ENCODE assay signal across 19 cellular contexts in genomic region chr2:65361623-65362022, GRCh38.
DNase-seq lines count a peak whose midpoint lies in the region; ATAC-seq and TF ChIP-seq lines count a peak whose summit lies in the region.
"Had no signal": no experiment of that assay in that cellular context is flagged by ENCODE, and none has a peak within 500 bp of the region (broad histone marks: within the 10 kb centered on the region; RNA-seq: fewer than 3 reads in every experiment).

No MANE protein-coding gene starts in this region.

- H4K20me1 ChIP-seq in OCI-LY1 (ENCODE audit: insufficient read depth, low read length) = no peaks in the 10 kb centered on the region

- DNase-seq in T-helper 1 cell (no peak), endodermal cell (no peak), putamen (ENCODE audit: low spot score) (peak; percentile 51), body of pancreas (no peak)
- DNase-seq in CD4-positive, alpha-beta memory T cell = no peak
- DNase-seq: activated CD4-positive, alpha-beta T cell treated with anti-CD3 and anti-CD28 coated beads for 36 hours; activated effector memory CD4-positive, alpha-beta T cell treated with anti-CD3 and anti-CD28 coated beads, Interleukin-2, amount 50 U/mL, for 16 hours; DMS53; NCI-H2081 treated with DMSO at 0.1 percent for 48 hours; NK-92 treated with Interleukin-12 subunit alpha and Interleukin-12 subunit beta, amount 100 ng/mL, for 24 hours; stimulated activated CD4-positive, alpha-beta T cell treated with anti-CD3 and anti-CD28 coated beads, Interleukin-12 subunit alpha, Interleukin-12 subunit beta, amount 100 ng/mL, for 4 hours had no signal

- no peaks in the 10 kb centered on the region for H3K27me3 ChIP-seq in OCI-LY1 (ENCODE audit: insufficient read depth, low read length)
- no peaks in the 10 kb centered on the region for H3K27me3 ChIP-seq in endodermal cell (ENCODE audit: control insufficient read depth, insufficient read depth, low read length, poor library complexity, severe bottlenecking)
- H3K27me3 ChIP-seq in body of pancreas = no peaks in the 10 kb centered on the region
- H3K27me3 ChIP-seq in CD4-positive, alpha-beta memory T cell (ENCODE audit: insufficient read depth, low read length) = no peaks in the 10 kb centered on the region
- H3K27me3 ChIP-seq: breast epithelium, hepatocyte, neutrophil, tibial nerve had no signal

- intact Hi-C loops in body of pancreas (cut with DNase I) = no loop called here
- intact Hi-C loops in CD4-positive, alpha-beta memory T cell (cut with micrococcal nuclease) = no loop called here

- no peak for TF ChIP-seq POLR2A in body of pancreas (IDR thresholded peaks at IDR 0.05)

- peaks cover 5% of the 10 kb centered on the region for H3K27me3 Mint-ChIP-seq in T-helper 1 cell treated with Interleukin-12 subunit alpha and Interleukin-12 subunit beta and Interleukin-4 antibody, amounts not matched to agents 30 μg/mL and 1 μg/mL, for 36 hours (ENCODE audit: low read depth)
- H3K27me3 Mint-ChIP-seq in endodermal cell (ENCODE audit: insufficient read depth) = no peaks in the 10 kb centered on the region
- no peaks in the 10 kb centered on the region for H3K27me3 Mint-ChIP-seq in CD4-positive, alpha-beta memory T cell

- peak overlapping the region; percentile 18 for H3K27ac Mint-ChIP-seq in T-helper 1 cell treated with Interleukin-12 subunit alpha and Interleukin-12 subunit beta and Interleukin-4 antibody, amounts not matched to agents 30 μg/mL and 1 μg/mL, for 36 hours
- H3K27ac Mint-ChIP-seq in endodermal cell = peak overlapping the region; percentile 72
- H3K27ac Mint-ChIP-seq in CD4-positive, alpha-beta memory T cell = no peak overlapping the region
- H3K27ac Mint-ChIP-seq: activated CD4-positive, alpha-beta T cell treated with anti-CD3 and anti-CD28 coated beads for 36 hours; GM23338 had no signal

- peak overlapping the region; percentile 18; the same call in 1 of the 2 replicates for H3K9ac ChIP-seq in OCI-LY1 (ENCODE audit: low read length)
- H3K9ac ChIP-seq in endodermal cell (ENCODE audit: extremely low read depth, low read length, poor library complexity, severe bottlenecking) = no peak overlapping the region

- H3K36me3 Mint-ChIP-seq in T-helper 1 cell treated with Interleukin-12 subunit alpha and Interleukin-12 subunit beta and Interleukin-4 antibody, amounts not matched to agents 30 μg/mL and 1 μg/mL, for 36 hours (ENCODE audit: low read depth) = no peaks in the 10 kb centered on the region
- H3K36me3 Mint-ChIP-seq in endodermal cell (ENCODE audit: low read depth) = no peaks in the 10 kb centered on the region
- no peaks in the 10 kb centered on the region for H3K36me3 Mint-ChIP-seq in CD4-positive, alpha-beta memory T cell

- no peaks in the 10 kb centered on the region for H3K36me3 ChIP-seq in OCI-LY1 (ENCODE audit: insufficient read depth, low read length)
- no peaks in the 10 kb centered on the region for H3K36me3 ChIP-seq in endodermal cell (ENCODE audit: control insufficient read depth, insufficient read depth, low read length)
- no peaks in the 10 kb centered on the region for H3K36me3 ChIP-seq in body of pancreas (replicated peaks in 1 of 2; ENCODE audit: insufficient read depth in 1 of 2, low read depth in 2 of 2)
- H3K36me3 ChIP-seq in CD4-positive, alpha-beta memory T cell (ENCODE audit: insufficient read depth, low read length) = no peaks in the 10 kb centered on the region
- H3K36me3 ChIP-seq: breast epithelium, neutrophil, tibial nerve had no signal

- no peak for TF ChIP-seq CTCF in OCI-LY1 (IDR thresholded peaks at IDR 0.05; ENCODE audit: low read length)
- no peak for TF ChIP-seq CTCF in endodermal cell (conservative IDR thresholded peaks at IDR 0.05)
- no peak for TF ChIP-seq CTCF in body of pancreas (IDR thresholded peaks at IDR 0.05)

- H3K4me2 ChIP-seq in OCI-LY1 (ENCODE audit: low read length) = peak overlapping the region; percentile 19
- H3K4me2 ChIP-seq: GM23338, hepatocyte had no signal

- peak overlapping the region; percentile 94 for H3K27ac ChIP-seq in OCI-LY1 (ENCODE audit: low read depth, low read length, poor library complexity, severe bottlenecking)
- H3K27ac ChIP-seq in endodermal cell (ENCODE audit: low read depth, low read length) = no peak overlapping the region
- no peak overlapping the region for H3K27ac ChIP-seq in body of pancreas
- H3K27ac ChIP-seq in CD4-positive, alpha-beta memory T cell (ENCODE audit: low read depth, low read length) = no peak overlapping the region
- H3K27ac ChIP-seq: breast epithelium, hepatocyte, neutrophil had no signal

- no peaks in the 10 kb centered on the region for H3K9me2 ChIP-seq in OCI-LY1 (ENCODE audit: low read depth, low read length)

- ATAC-seq in GM21737 (IDR thresholded peaks at IDR 0.05; ENCODE audit: unreplicated experiment) (no peak), body of pancreas (no peak)
- ATAC-seq: activated CD4-positive, alpha-beta T cell treated with anti-CD3 and anti-CD28 coated beads for 36 hours; GM23338 had no signal

- no peak overlapping the region for H3K4me3 ChIP-seq in OCI-LY1 (ENCODE audit: low read depth, low read length, poor library complexity, severe bottlenecking)
- H3K4me3 ChIP-seq in endodermal cell (ENCODE audit: low read length) = no peak overlapping the region
- H3K4me3 ChIP-seq in body of pancreas = no peak overlapping the region
- no peak overlapping the region for H3K4me3 ChIP-seq in CD4-positive, alpha-beta memory T cell (ENCODE audit: low read length in 2 of 2)
- H3K4me3 ChIP-seq: breast epithelium, GM23338, hepatocyte, tibial nerve had no signal

- no peaks in the 10 kb centered on the region for H3F3A ChIP-seq in OCI-LY1 (ENCODE audit: insufficient read depth, low read length)

- CTCF ChIA-PET in CD4-positive, alpha-beta memory T cell (lab: Charles Lee; ENCODE audit: partially characterized antibody) = no interaction called here

- 58 to 90% methylated on average over 2 to 3 of the region's 3 CpGs for WGBS in endodermal cell (ENCODE audit: insufficient coverage in 1 of 2, insufficient read length in 1 of 2), 2 experiments
- WGBS in body of pancreas, 2 donors = 87 to 94% methylated on average over 3 of the region's 3 CpGs

- POLR2A ChIA-PET in CD4-positive, alpha-beta memory T cell (lab: Charles Lee; ENCODE audit: partially characterized antibody) = no interaction called here

- H3K9me3 Mint-ChIP-seq in T-helper 1 cell treated with Interleukin-12 subunit alpha and Interleukin-12 subunit beta and Interleukin-4 antibody, amounts not matched to agents 30 μg/mL and 1 μg/mL, for 36 hours = no peaks in the 10 kb centered on the region
- H3K9me3 Mint-ChIP-seq in endodermal cell = no peaks in the 10 kb centered on the region
- H3K9me3 Mint-ChIP-seq in CD4-positive, alpha-beta memory T cell = no peaks in the 10 kb centered on the region
- H3K9me3 Mint-ChIP-seq: GM23338 had no signal

- H3K9me3 ChIP-seq in OCI-LY1 (ENCODE audit: low read length) (no peaks in the 10 kb centered on the region), endodermal cell (ENCODE audit: control insufficient read depth, low read length) (no peaks in the 10 kb centered on the region), body of pancreas (no peaks in the 10 kb centered on the region)
- H3K9me3 ChIP-seq in CD4-positive, alpha-beta memory T cell (ENCODE audit: control insufficient read depth in 1 of 2, low read length in 2 of 2) = no peaks in the 10 kb centered on the region
- H3K9me3 ChIP-seq: breast epithelium, neutrophil, tibial nerve had no signal

- peaks cover 75% of the 10 kb centered on the region for H3K79me2 ChIP-seq in OCI-LY1 (ENCODE audit: insufficient read depth, low read length)

- H3K4me1 ChIP-seq in OCI-LY1 (ENCODE audit: insufficient read depth, low read length, severe bottlenecking) (peaks cover 99% of the 10 kb centered on the region), endodermal cell (ENCODE audit: control insufficient read depth, insufficient read depth, low read length) (peaks cover 17% of the 10 kb centered on the region), body of pancreas (peaks cover 34% of the 10 kb centered on the region)
- no peaks in the 10 kb centered on the region for H3K4me1 ChIP-seq in CD4-positive, alpha-beta memory T cell (ENCODE audit: insufficient read depth, low read length)

- H3K4me3 Mint-ChIP-seq in T-helper 1 cell treated with Interleukin-12 subunit alpha and Interleukin-12 subunit beta and Interleukin-4 antibody, amounts not matched to agents 30 μg/mL and 1 μg/mL, for 36 hours = no peak overlapping the region
- no peak overlapping the region for H3K4me3 Mint-ChIP-seq in endodermal cell
- no peak overlapping the region for H3K4me3 Mint-ChIP-seq in CD4-positive, alpha-beta memory T cell
- H3K4me3 Mint-ChIP-seq: activated CD4-positive, alpha-beta T cell treated with anti-CD3 and anti-CD28 coated beads for 36 hours; GM23338 had no signal

- H3K4me1 Mint-ChIP-seq in T-helper 1 cell treated with Interleukin-12 subunit alpha and Interleukin-12 subunit beta and Interleukin-4 antibody, amounts not matched to agents 30 μg/mL and 1 μg/mL, for 36 hours (ENCODE audit: low read depth) = peaks cover 49% of the 10 kb centered on the region
- H3K4me1 Mint-ChIP-seq in endodermal cell = peaks cover 67% of the 10 kb centered on the region
- H3K4me1 Mint-ChIP-seq in CD4-positive, alpha-beta memory T cell = peaks cover 0 to 10% (median 3%) of the 10 kb centered on the region in 4 donors

- no peak overlapping the region for H2AFZ ChIP-seq in OCI-LY1 (ENCODE audit: low read length)
- H2AFZ ChIP-seq: GM23338, hepatocyte had no signal

Comparison
In these comparisons a context has a peak if more than half of its experiments do, and no peak if none do; other contexts are left out.
1. H3K27ac Mint-ChIP-seq: peak in T-helper 1 cell treated with Interleukin-12 subunit alpha and Interleukin-12 subunit beta and Interleukin-4 antibody, amounts not matched to agents 30 μg/mL and 1 μg/mL, for 36 hours (single experiment) and endodermal cell (single experiment); none in CD4-positive, alpha-beta memory T cell (0 of 7).